10 cellular contexts compared by ENCODE assay signal in genomic region chr16:28063047-28063521, GRCh38. TPM values are rescaled to one million over a fixed set of nuclear protein-coding genes. Genes with fewer than 3 reads are reported as not detected.
DNase-seq lines count a peak whose midpoint lies in the region; ATAC-seq and TF ChIP-seq lines count a peak whose summit lies in the region.
"Had no signal": no experiment of that assay in that cellular context is flagged by ENCODE, and none has a peak within 500 bp of the region (broad histone marks: within the 10 kb centered on the region; RNA-seq: fewer than 3 reads in every experiment).

No MANE protein-coding gene starts in this region.

- H3K4me3 ChIP-seq in GM06990 (replicated peaks; ENCODE audit: low read depth, low read length) (peak overlapping the region; percentile 22; the same call in 1 of the 2 replicates), gastrocnemius medialis (peak overlapping the region in 3 of 4 donors; percentile 4 to 17 (median 10)), lower leg skin (ENCODE audit: low read depth, poor library complexity, severe bottlenecking) (no peak overlapping the region)

- in situ Hi-C loops in gastrocnemius medialis (cut with MboI; ENCODE audit: low sequenced_read_pairs in 4 of 4) = loop anchor here in 3 of 4 donors (25.0 kb wide), 1 partner anchor 426 kb away; no protein-coding TSS in a partner anchor

- TF ChIP-seq POLR2A in gastrocnemius medialis (IDR thresholded peaks at IDR 0.05) (no peak), lower leg skin (IDR thresholded peaks at IDR 0.05) (no peak)

- H3K9me3 Mint-ChIP-seq in glutamatergic neuron (ENCODE audit: unreplicated experiment) = peaks cover 4% of the 10 kb centered on the region

- no peak for DNase-seq in GM06990 (ENCODE audit: extremely low read depth, insufficient read length)
- DNase-seq in MV-4-11 (lab: John Stamatoyannopoulos, UW) = peak; percentile 49
- DNase-seq in glutamatergic neuron = peak; percentile 40
- DNase-seq in gastrocnemius medialis = no peak
- DNase-seq in lower leg skin (ENCODE audit: low spot score in 2 of 2) = no peak
- DNase-seq: central memory CD4-positive, alpha-beta T cell; left colon; Peyer's patch had no signal

- no CpG with 5 or more reads among the region's 71 CpGs for WGBS in lower leg skin, 2 donors

- peaks cover 3 to 7% of the 10 kb centered on the region in 2 donors for H3K4me1 ChIP-seq in gastrocnemius medialis

- TF ChIP-seq CTCF in GM06990 (IDR thresholded peaks at IDR 0.05; ENCODE audit: insufficient read depth, low read length, poor library complexity, severe bottlenecking) = no peak
- no peak for TF ChIP-seq CTCF in glutamatergic neuron (IDR thresholded peaks at IDR 0.05; ENCODE audit: partially characterized antibody, unreplicated experiment)
- no peak for TF ChIP-seq CTCF in gastrocnemius medialis (IDR thresholded peaks at IDR 0.05 in 4 of 5, conservative IDR thresholded peaks at IDR 0.05 in 1 of 5)
- no peak for TF ChIP-seq CTCF in lower leg skin (IDR thresholded peaks at IDR 0.05)

- H3K27me3 Mint-ChIP-seq in glutamatergic neuron (ENCODE audit: unreplicated experiment) = peaks cover 23% of the 10 kb centered on the region

- H3K27ac Mint-ChIP-seq in glutamatergic neuron (ENCODE audit: unreplicated experiment) = no peak overlapping the region

- H3K4me1 Mint-ChIP-seq in glutamatergic neuron (ENCODE audit: low read depth, unreplicated experiment) = no peaks in the 10 kb centered on the region

- no peak overlapping the region for H3K4me3 Mint-ChIP-seq in glutamatergic neuron (ENCODE audit: unreplicated experiment)

- intact Hi-C loops in gastrocnemius medialis (cut with DNase I; ENCODE audit: low total_unique reads) = loop anchor here (2.0 kb wide), 1 partner anchor 424 kb away; no protein-coding TSS in a partner anchor
- intact Hi-C loops in lower leg skin (cut with DNase I; ENCODE audit: low total_unique reads) = loop anchor here (10.0 kb wide), 1 partner anchor 368 kb away; no protein-coding TSS in a partner anchor

- H3K27ac ChIP-seq in gastrocnemius medialis = no peak overlapping the region
- H3K27ac ChIP-seq: Peyer's patch had no signal

- no peaks in the 10 kb centered on the region for H3K9me3 ChIP-seq in gastrocnemius medialis
- H3K9me3 ChIP-seq: Peyer's patch had no signal

- H3K36me3 Mint-ChIP-seq in glutamatergic neuron (ENCODE audit: unreplicated experiment) = no peaks in the 10 kb centered on the region

- H3K27me3 ChIP-seq in GM06990 (replicated peaks; ENCODE audit: control insufficient read depth, insufficient read depth, low read length) (no peaks in the 10 kb centered on the region; the same call in none of the 2 replicates), gastrocnemius medialis (peaks cover 33 to 39% (median 34%) of the 10 kb centered on the region in 3 donors)

- H3K36me3 ChIP-seq in GM06990 (ENCODE audit: control insufficient read depth, insufficient read depth, low read length) (no peaks in the 10 kb centered on the region), gastrocnemius medialis (no peaks in the 10 kb centered on the region)
- H3K36me3 ChIP-seq: Peyer's patch had no signal

- ATAC-seq in gastrocnemius medialis (no peak), HG03460 (IDR thresholded peaks at IDR 0.05; ENCODE audit: unreplicated experiment) (no peak), GM21526 (IDR thresholded peaks at IDR 0.05; ENCODE audit: low FRiP score, unreplicated experiment) (no peak)
- ATAC-seq: left colon had no signal

RNA-seq across cellular contexts. Expression of gene GSG1L, which starts 0.4 kb away (rescaled TPM):
- 0.91 TPM for total RNA-seq in glutamatergic neuron (ENCODE audit: unreplicated experiment)
- total RNA-seq in gastrocnemius medialis = not detected
- total RNA-seq in lower leg skin = 1 to 10 TPM in 1 of 4 donors, under 1 TPM in 2, not detected in 1; 0.49 to 1.1 (median 0.59) TPM
- total RNA-seq: Peyer's patch had no signal

Comparison
In these comparisons a context has a peak if more than half of its experiments do, and no peak if none do; other contexts are left out.
1. DNase-seq: peak in MV-4-11 (single experiment) and glutamatergic neuron (single experiment); none in GM06990 (single experiment), gastrocnemius medialis (0 of 2) and lower leg skin (0 of 2).